In the genomic region with DNA sequence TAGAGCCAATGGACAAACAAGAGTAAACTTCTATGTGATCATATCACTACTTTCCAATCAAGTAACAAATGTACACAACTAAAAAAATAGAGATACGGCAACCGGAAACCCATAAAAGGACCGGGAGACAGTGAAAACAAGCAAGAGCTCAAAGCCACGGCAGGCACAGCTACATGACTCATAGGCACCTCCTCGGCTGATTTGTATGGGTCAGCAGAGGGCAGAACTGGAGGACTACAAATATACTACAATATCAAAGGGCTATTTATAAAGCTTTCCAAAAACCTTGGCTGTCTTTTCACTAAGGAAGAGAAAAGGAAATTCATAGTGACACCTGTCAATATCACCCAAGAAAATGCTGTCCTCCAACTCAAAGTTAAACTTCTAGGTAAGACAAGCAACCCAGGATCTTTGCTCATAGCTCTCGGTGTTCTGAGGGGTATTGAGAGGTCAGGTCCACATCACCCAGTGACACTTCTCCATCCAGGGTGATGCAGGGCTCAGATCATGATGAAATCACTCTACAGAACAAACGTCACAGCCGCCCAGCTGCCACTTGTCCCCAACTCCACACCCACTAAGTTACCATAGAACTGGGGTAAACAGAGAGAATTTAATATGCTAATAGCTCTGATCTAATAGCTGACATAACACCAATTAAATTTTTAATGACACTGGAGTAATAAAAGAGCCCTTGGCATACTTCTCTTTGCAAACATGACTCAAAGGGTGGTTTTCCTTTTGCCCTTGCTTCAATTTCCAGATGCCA, we compare ENCODE assay signal across 9 cellular contexts. TPM values are rescaled to one million over a fixed set of nuclear protein-coding genes. Genes with fewer than 3 reads are reported as not detected.
A peak's percentile ranks its signal among the peaks of the same experiment; 100 is the strongest.
DNase-seq lines count a peak whose midpoint lies in the region; FAIRE-seq and TF ChIP-seq lines count a peak whose summit lies in the region.
"Had no signal": no experiment of that assay in that cellular context is flagged by ENCODE, and none has a peak within 500 bp of the region (broad histone marks: within the 10 kb centered on the region; RNA-seq: fewer than 3 reads in every experiment).

No MANE protein-coding gene starts in this region.

- no peaks in the 10 kb centered on the region for H3K9me2 ChIP-seq in OCI-LY7 (ENCODE audit: insufficient read depth, low read length)

- no peak overlapping the region for H3K4me3 Mint-ChIP-seq in endodermal cell

- H2AFZ ChIP-seq in OCI-LY7 (ENCODE audit: low read length), result no peak overlapping the region

- H3K9me3 Mint-ChIP-seq in endodermal cell, result no peaks in the 10 kb centered on the region

- H3K79me2 ChIP-seq in OCI-LY7 (ENCODE audit: insufficient read depth, low read depth, low read length), result peaks cover 20% of the 10 kb centered on the region; the same call in 1 of the 2 replicates

- peaks cover 11% of the 10 kb centered on the region for H3K36me3 ChIP-seq in A673 (ENCODE audit: insufficient read depth, low read length, poor library complexity, severe bottlenecking)
- peaks cover 27% of the 10 kb centered on the region for H3K36me3 ChIP-seq in endodermal cell (ENCODE audit: control insufficient read depth, insufficient read depth, low read length)
- H3K36me3 ChIP-seq in mesodermal cell (ENCODE audit: control insufficient read depth, insufficient read depth, low read length), result peaks cover 46% of the 10 kb centered on the region
- H3K36me3 ChIP-seq in vagina, result peaks cover 0 to 3% of the 10 kb centered on the region in 2 donors
- peaks cover 70% of the 10 kb centered on the region for H3K36me3 ChIP-seq in OCI-LY7 (ENCODE audit: insufficient read depth, low read length)

- TF ChIP-seq POLR2A in H54 (IDR thresholded peaks at IDR 0.05; ENCODE audit: low read depth, low read length) (no peak), vagina (IDR thresholded peaks at IDR 0.05) (no peak)

- POLR2A ChIA-PET in A673 (lab: Charles Lee; ENCODE audit: low non-redundant PET), result interaction anchor here (0.6 to 0.7 kb wide), 2 partner anchors 58 to 80 kb away, joined by 3 read pairs; no protein-coding TSS in a partner anchor
- POLR2A ChIA-PET in OCI-LY7 (lab: Charles Lee), result interaction anchor here (1.1 to 4.1 kb wide), 8 partner anchors 10 to 105 kb away, joined by 3 to 29 read pairs (median 5); a partner anchor contains a TSS

- H4K20me1 ChIP-seq in OCI-LY7 (ENCODE audit: insufficient read depth, low read length), result no peaks in the 10 kb centered on the region

- H3K4me2 ChIP-seq in OCI-LY7 (ENCODE audit: low read length), result no peak overlapping the region

- BruUV-seq in A673 (replicated peaks; lab: Mats Ljungman, UMichigan), result no TSS peak
- BruUV-seq in OCI-LY7 (replicated peaks; lab: Mats Ljungman, UMichigan), result no TSS peak

- DNase-seq in A673 (ENCODE audit: low spot score), result peak; percentile 56
- peak; percentile 73 for DNase-seq in H54 (ENCODE audit: insufficient read length, low spot score)
- peak; percentile 39 to 72 for DNase-seq in SHP77 (lab: John Stamatoyannopoulos, UW)
- DNase-seq in endodermal cell, result no peak
- no peak for DNase-seq in vagina (ENCODE audit: extremely low spot score in 2 of 2)
- DNase-seq in cerebellar nuclear complex (lab: John Stamatoyannopoulos, UW), result no peak
- DNase-seq in OCI-LY7 (ENCODE audit: low spot score), result no peak

- H3K27me3 ChIP-seq in A673 (replicated peaks; ENCODE audit: insufficient read depth, low read depth, low read length, poor library complexity) (no peaks in the 10 kb centered on the region), endodermal cell (ENCODE audit: control insufficient read depth, insufficient read depth, low read length, poor library complexity, severe bottlenecking) (no peaks in the 10 kb centered on the region), vagina (no peaks in the 10 kb centered on the region)

- H3K4me1 ChIP-seq in A673 (ENCODE audit: insufficient read depth, low read length, poor library complexity, severe bottlenecking) (peaks cover 12% of the 10 kb centered on the region), endodermal cell (ENCODE audit: control insufficient read depth, insufficient read depth, low read length) (no peaks in the 10 kb centered on the region), mesodermal cell (ENCODE audit: control insufficient read depth, insufficient read depth, low read length, poor library complexity, severe bottlenecking) (peaks cover 26% of the 10 kb centered on the region), vagina (peaks cover 21% of the 10 kb centered on the region), OCI-LY7 (ENCODE audit: insufficient read depth, low read length, poor library complexity, severe bottlenecking) (peaks cover 18% of the 10 kb centered on the region)

- peak; percentile 92 for FAIRE-seq in H54 (lab: Jason Lieb, UNC)
- FAIRE-seq: GM18507 had no signal

- CTCF ChIA-PET in A673 (lab: Charles Lee) (interaction anchor here (1.0 kb wide), 1 partner anchor 97 kb away, joined by 3 read pairs; no protein-coding TSS in a partner anchor), OCI-LY7 (lab: Charles Lee; ENCODE audit: unreplicated experiment) (interaction anchor here (1.0 to 1.4 kb wide), 2 partner anchors 13 to 15 kb away, joined by 3 to 4 read pairs; no protein-coding TSS in a partner anchor)

- no peak overlapping the region for H3K9ac ChIP-seq in endodermal cell (ENCODE audit: extremely low read depth, low read length, poor library complexity, severe bottlenecking)

- H3K27ac ChIP-seq in A673 (ENCODE audit: low read depth, low read length, poor library complexity, severe bottlenecking) (no peak overlapping the region), endodermal cell (ENCODE audit: low read depth, low read length) (no peak overlapping the region), mesodermal cell (ENCODE audit: low read depth, low read length, severe bottlenecking) (peak overlapping the region; percentile 70), vagina (peak overlapping the region; percentile 57), OCI-LY7 (ENCODE audit: low read depth, low read length, poor library complexity, severe bottlenecking) (no peak overlapping the region)

- H3K27ac Mint-ChIP-seq in endodermal cell, result peak overlapping the region; percentile 29

- 79 to 87% methylated on average over 6 to 8 of the region's 8 CpGs for WGBS in endodermal cell (ENCODE audit: insufficient coverage in 1 of 2, insufficient read length in 1 of 2), 2 experiments
- 61% methylated on average over 4 of the region's 8 CpGs; no CpG with 5 or more reads in 1 of the 2 experiments for WGBS in mesodermal cell (ENCODE audit: insufficient coverage in 2 of 2), 2 experiments

- intact Hi-C loops in A673 (cut with micrococcal nuclease; ENCODE audit: unreplicated experiment) (no loop called here), vagina (cut with DNase I) (no loop called here), OCI-LY7 (cut with micrococcal nuclease; ENCODE audit: unreplicated experiment) (no loop called here)

- no peak overlapping the region for H3K4me3 ChIP-seq in A673 (ENCODE audit: low read depth, low read length, poor library complexity, severe bottlenecking)
- H3K4me3 ChIP-seq in endodermal cell (ENCODE audit: low read length), result no peak overlapping the region
- no peak overlapping the region for H3K4me3 ChIP-seq in mesodermal cell (ENCODE audit: extremely low read depth, insufficient read depth, low read length, poor library complexity, severe bottlenecking)
- no peak overlapping the region for H3K4me3 ChIP-seq in vagina
- no peak overlapping the region for H3K4me3 ChIP-seq in OCI-LY7 (ENCODE audit: low read depth, low read length, poor library complexity, severe bottlenecking)

- TF ChIP-seq CTCF in A673 (conservative IDR thresholded peaks at IDR 0.05; ENCODE audit: low read depth, low read length) (no peak), endodermal cell (conservative IDR thresholded peaks at IDR 0.05) (no peak), vagina (IDR thresholded peaks at IDR 0.05) (no peak), OCI-LY7 (conservative IDR thresholded peaks at IDR 0.05; ENCODE audit: low read length) (no peak)

- H3K9me3 ChIP-seq in A673 (ENCODE audit: low read depth, low read length, poor library complexity, severe bottlenecking) (no peaks in the 10 kb centered on the region), endodermal cell (ENCODE audit: control insufficient read depth, low read length) (peaks cover 6% of the 10 kb centered on the region), mesodermal cell (ENCODE audit: control insufficient read depth, low read length) (no peaks in the 10 kb centered on the region), vagina (no peaks in the 10 kb centered on the region), OCI-LY7 (ENCODE audit: low read length) (peaks cover 25% of the 10 kb centered on the region)

- peaks cover 31% of the 10 kb centered on the region for H3K36me3 Mint-ChIP-seq in endodermal cell (ENCODE audit: low read depth)

- peaks cover 34% of the 10 kb centered on the region for H3K4me1 Mint-ChIP-seq in endodermal cell

- H3K27me3 Mint-ChIP-seq in endodermal cell (ENCODE audit: insufficient read depth), result no peaks in the 10 kb centered on the region

RNA-seq across cellular contexts. Expression of a gene that starts 41.3 kb away (rescaled TPM):
- total RNA-seq in A673 (2021), result 81.2 and 94.1 TPM in 2 replicates
- 10 to 100 TPM; 62.9 to 64.4 TPM for total RNA-seq in endodermal cell
- 85.4 TPM for polyA plus RNA-seq in endodermal cell (2013, experiment 1 of 2)
- 81.5 TPM for polyA plus RNA-seq in endodermal cell (2013, experiment 2 of 2)
- 116 TPM for polyA plus RNA-seq in mesodermal cell (2013, experiment 1 of 2)
- polyA plus RNA-seq in mesodermal cell (2013, experiment 2 of 2), result 109 TPM
- 94.8 TPM for total RNA-seq in vagina
- total RNA-seq in OCI-LY7 (2014; rRNA removed; shearing (Covaris generic)), result 36.6 and 51.3 TPM in 2 replicates
- 73.9 and 82.1 TPM in 2 replicates for total RNA-seq in OCI-LY7 (2022)

Comparison
In these comparisons a context has a peak if more than half of its experiments do, and no peak if none do; other contexts are left out.
1. DNase-seq: peak in A673 (single experiment), H54 (single experiment) and SHP77 (2 of 2); none in endodermal cell (single experiment), vagina (0 of 2), cerebellar nuclear complex (0 of 2) and OCI-LY7 (single experiment).
2. H3K27ac ChIP-seq: peak in mesodermal cell (single experiment) and vagina (single experiment); none in A673 (single experiment), endodermal cell (single experiment) and OCI-LY7 (single experiment).